28 cellular contexts compared by ENCODE assay signal in genomic region chr6:130140084-130140483, GRCh38.
DNase-seq lines count a peak whose midpoint lies in the region; ATAC-seq and TF ChIP-seq lines count a peak whose summit lies in the region.
"Had no signal": no experiment of that assay in that cellular context is flagged by ENCODE, and none has a peak within 500 bp of the region (broad histone marks: within the 10 kb centered on the region; RNA-seq: fewer than 3 reads in every experiment).

No MANE protein-coding gene starts in this region.

- no peaks in the 10 kb centered on the region for H4K20me1 ChIP-seq in hepatocyte (ENCODE audit: insufficient read depth, poor library complexity, severe bottlenecking)

- intact Hi-C loops in CD4-positive, alpha-beta T cell (cut with DNase I, micrococcal nuclease) = no loop called here
- intact Hi-C loops in activated CD8-positive, alpha-beta T cell treated with anti-CD3 and anti-CD28 coated beads for 36 hours (cut with micrococcal nuclease) = no loop called here

- no peaks in the 10 kb centered on the region for H3K9me3 ChIP-seq in CD4-positive, alpha-beta T cell (ENCODE audit: control insufficient read depth, low read length)
- no peaks in the 10 kb centered on the region for H3K9me3 ChIP-seq in hepatocyte (ENCODE audit: low read depth)
- H3K9me3 ChIP-seq: thyroid gland had no signal

- no peaks in the 10 kb centered on the region for H3K79me2 ChIP-seq in hepatocyte

- CTCF ChIA-PET in CD4-positive, alpha-beta T cell (lab: Charles Lee) = interaction anchor here (0.6 to 0.7 kb wide), 2 partner anchors 10 to 74 kb away, joined by 3 read pairs; no protein-coding TSS in a partner anchor
- CTCF ChIA-PET in activated CD8-positive, alpha-beta T cell treated with anti-CD3 and anti-CD28 coated beads for 36 hours (lab: Charles Lee) = interaction anchor here (1.1 to 1.4 kb wide), 3 partner anchors 15 to 80 kb away, joined by 3 read pairs; no protein-coding TSS in a partner anchor

- ATAC-seq in CD4-positive, alpha-beta T cell (ENCODE audit: poor library complexity) = no peak
- ATAC-seq in HG02759 (IDR thresholded peaks at IDR 0.05; ENCODE audit: unreplicated experiment) = no peak
- no peak for ATAC-seq in activated CD8-positive, alpha-beta T cell treated with anti-CD3 and anti-CD28 coated beads for 36 hours
- ATAC-seq: activated CD4-positive, CD25-positive, alpha-beta regulatory T cell treated with anti-CD3 and anti-CD28 coated beads, Interleukin-2, amount 50 U/mL, for 24 hours; esophagus mucosa; sciatic nerve; stimulated activated naive CD8-positive, alpha-beta T cell treated with anti-CD3 and anti-CD28 coated beads, Interleukin-15, amount 100 ng/mL, for 72 hours had no signal

- H3K9me3 Mint-ChIP-seq in CD4-positive, alpha-beta T cell = no peaks in the 10 kb centered on the region
- no peaks in the 10 kb centered on the region for H3K9me3 Mint-ChIP-seq in immature natural killer cell
- H3K9me3 Mint-ChIP-seq in activated CD8-positive, alpha-beta T cell treated with anti-CD3 and anti-CD28 coated beads for 36 hours = no peaks in the 10 kb centered on the region
- H3K9me3 Mint-ChIP-seq: stimulated activated naive CD8-positive, alpha-beta T cell treated with anti-CD3 and anti-CD28 coated beads, Interleukin-15, amount 100 ng/mL, for 72 hours had no signal

- H3K27ac Mint-ChIP-seq in CD4-positive, alpha-beta T cell = peak overlapping the region; percentile 92
- peak overlapping the region in 4 of 6 donors; percentile 42 to 96 (median 94) for H3K27ac Mint-ChIP-seq in immature natural killer cell
- no peak overlapping the region for H3K27ac Mint-ChIP-seq in activated CD8-positive, alpha-beta T cell treated with anti-CD3 and anti-CD28 coated beads for 36 hours
- H3K27ac Mint-ChIP-seq: progenitor cell of endocrine pancreas; stimulated activated naive CD8-positive, alpha-beta T cell treated with anti-CD3 and anti-CD28 coated beads, Interleukin-15, amount 100 ng/mL, for 72 hours had no signal

- no peak overlapping the region for H3K27ac ChIP-seq in CD4-positive, alpha-beta T cell (ENCODE audit: low read depth, low read length)
- no peak overlapping the region for H3K27ac ChIP-seq in hepatocyte
- H3K27ac ChIP-seq: C4-2B, thyroid gland had no signal

- H3K27me3 Mint-ChIP-seq in CD4-positive, alpha-beta T cell = no peaks in the 10 kb centered on the region
- peaks cover 1 to 12% (median 3%) of the 10 kb centered on the region in 3 donors for H3K27me3 Mint-ChIP-seq in immature natural killer cell (ENCODE audit: low read depth in 3 of 3)
- no peaks in the 10 kb centered on the region for H3K27me3 Mint-ChIP-seq in activated CD8-positive, alpha-beta T cell treated with anti-CD3 and anti-CD28 coated beads for 36 hours
- H3K27me3 Mint-ChIP-seq: activated CD4-positive, alpha-beta memory T cell treated with anti-CD3 and anti-CD28 coated beads, Interleukin-2, amount 10 ng/mL, durations not matched to agents 7 days and 5 days; stimulated activated naive CD8-positive, alpha-beta T cell treated with anti-CD3 and anti-CD28 coated beads, Interleukin-15, amount 100 ng/mL, for 72 hours had no signal

- no peaks in the 10 kb centered on the region for H3K36me3 ChIP-seq in hepatocyte (replicated peaks; ENCODE audit: insufficient read depth, low read depth)
- H3K36me3 ChIP-seq: thyroid gland had no signal

- TF ChIP-seq CTCF in CD4-positive, alpha-beta T cell (IDR thresholded peaks at IDR 0.05) = no peak
- no peak for TF ChIP-seq CTCF in choroid plexus epithelial cell (conservative IDR thresholded peaks at IDR 0.05; ENCODE audit: low read depth, low read length)
- TF ChIP-seq CTCF in activated CD8-positive, alpha-beta T cell treated with anti-CD3 and anti-CD28 coated beads for 36 hours (IDR thresholded peaks at IDR 0.05) = no peak
- TF ChIP-seq CTCF in hepatocyte (IDR thresholded peaks at IDR 0.05; ENCODE audit: poor library complexity) = no peak

- POLR2A ChIA-PET in CD4-positive, alpha-beta T cell (lab: Charles Lee) = interaction anchor here (0.6 to 1.2 kb wide), 4 partner anchors 8 to 84 kb away, joined by 3 to 4 read pairs (median 3); no protein-coding TSS in a partner anchor
- POLR2A ChIA-PET in activated CD8-positive, alpha-beta T cell treated with anti-CD3 and anti-CD28 coated beads for 36 hours (lab: Charles Lee) = interaction anchor here (0.6 to 0.9 kb wide), 2 partner anchors 142 to 178 kb away, joined by 3 to 4 read pairs; no protein-coding TSS in a partner anchor

- H3K9me2 ChIP-seq in hepatocyte (replicated peaks; ENCODE audit: insufficient read depth) = no peaks in the 10 kb centered on the region

- H3K4me3 ChIP-seq in choroid plexus epithelial cell (ENCODE audit: low read depth, low read length) (no peak overlapping the region), hepatocyte (no peak overlapping the region)
- H3K4me3 ChIP-seq: thyroid gland had no signal

- DNase-seq in CD4-positive, alpha-beta T cell = no peak
- DNase-seq in NOMO-1 (lab: John Stamatoyannopoulos, UW; ENCODE audit: unreplicated experiment in 2 of 2) (peak; percentile 34 to 76), choroid plexus epithelial cell (ENCODE audit: low read depth) (peak; percentile 48), immature natural killer cell (no peak), hepatocyte (ENCODE audit: low spot score) (no peak), cerebellar nuclear complex (lab: John Stamatoyannopoulos, UW) (no peak)
- no peak for DNase-seq in activated CD8-positive, alpha-beta T cell treated with anti-CD3 and anti-CD28 coated beads for 36 hours
- DNase-seq: activated CD4-positive, alpha-beta memory T cell treated with anti-CD3 and anti-CD28 coated beads, Interleukin-2, amount 10 ng/mL, durations not matched to agents 7 days and 5 days; activated effector memory CD4-positive, alpha-beta T cell treated with anti-CD3 and anti-CD28 coated beads, Interleukin-2, amount 50 U/mL, for 16 hours; activated T-cell treated with anti-CD3 and anti-CD28 coated beads for 4 hours; DMS153; effector CD8-positive, alpha-beta T cell; head of caudate nucleus; KG1; left cardiac atrium; mammary epithelial cell; NCI-H1930; NCI-H2227 treated with DMSO at 0.1 percent for 48 hours; Right ventricle myocardium superior; stimulated activated CD4-positive, alpha-beta T cell treated with anti-CD3 and anti-CD28 coated beads, Interleukin-15, amount 100 ng/mL, for 24 hours; stimulated activated naive CD8-positive, alpha-beta T cell treated with anti-CD3 and anti-CD28 coated beads, Interleukin-15, amount 100 ng/mL, for 72 hours; thyroid gland had no signal

- no peak overlapping the region for H2AFZ ChIP-seq in hepatocyte

- H3K4me1 Mint-ChIP-seq in CD4-positive, alpha-beta T cell (ENCODE audit: low read depth) = peaks cover 70% of the 10 kb centered on the region
- H3K4me1 Mint-ChIP-seq in immature natural killer cell = peaks cover 64 to 76% of the 10 kb centered on the region in 2 donors
- H3K4me1 Mint-ChIP-seq in activated CD8-positive, alpha-beta T cell treated with anti-CD3 and anti-CD28 coated beads for 36 hours (ENCODE audit: low read depth) = peaks cover 44% of the 10 kb centered on the region

- 94% methylated on average over 2 of the region's 2 CpGs for WGBS in hepatocyte (ENCODE audit: low lambda C conversion rate, missing lambda C conversion rate)

- peaks cover 84% of the 10 kb centered on the region for H3K36me3 Mint-ChIP-seq in CD4-positive, alpha-beta T cell (ENCODE audit: low read depth)
- H3K36me3 Mint-ChIP-seq in immature natural killer cell = peaks cover 41 to 68% (median 44%) of the 10 kb centered on the region in 3 donors
- H3K36me3 Mint-ChIP-seq in activated CD8-positive, alpha-beta T cell treated with anti-CD3 and anti-CD28 coated beads for 36 hours (ENCODE audit: low read depth) = peaks cover 61% of the 10 kb centered on the region

- H3K27me3 ChIP-seq in CD4-positive, alpha-beta T cell (ENCODE audit: control insufficient read depth, insufficient read depth, low read length) = no peaks in the 10 kb centered on the region
- no peaks in the 10 kb centered on the region for H3K27me3 ChIP-seq in hepatocyte
- H3K27me3 ChIP-seq: thyroid gland had no signal

- H3K4me1 ChIP-seq in hepatocyte (ENCODE audit: insufficient read depth) = no peaks in the 10 kb centered on the region
- H3K4me1 ChIP-seq: thyroid gland had no signal

- no peak overlapping the region for H3K4me3 Mint-ChIP-seq in CD4-positive, alpha-beta T cell
- no peak overlapping the region for H3K4me3 Mint-ChIP-seq in immature natural killer cell
- H3K4me3 Mint-ChIP-seq in activated CD8-positive, alpha-beta T cell treated with anti-CD3 and anti-CD28 coated beads for 36 hours = no peak overlapping the region
- H3K4me3 Mint-ChIP-seq: activated CD4-positive, alpha-beta memory T cell treated with anti-CD3 and anti-CD28 coated beads, Interleukin-2, amount 10 ng/mL, durations not matched to agents 7 days and 5 days; stimulated activated naive CD8-positive, alpha-beta T cell treated with anti-CD3 and anti-CD28 coated beads, Interleukin-15, amount 100 ng/mL, for 72 hours had no signal

- no peak overlapping the region for H3K4me2 ChIP-seq in hepatocyte

Comparison
In these comparisons a context has a peak if more than half of its experiments do, and no peak if none do; other contexts are left out.
1. DNase-seq: peak in NOMO-1 (2 of 2) and choroid plexus epithelial cell (single experiment); none in CD4-positive, alpha-beta T cell (0 of 10), immature natural killer cell (0 of 3), activated CD8-positive, alpha-beta T cell treated with anti-CD3 and anti-CD28 coated beads for 36 hours (single experiment), hepatocyte (single experiment) and cerebellar nuclear complex (0 of 2).